ENCODE assay signal across 9 cellular contexts in genomic region chr11:2096919-2097301, GRCh38. TPM values are rescaled to one million over a fixed set of nuclear protein-coding genes. Genes with fewer than 3 reads are reported as not detected.
A peak's percentile ranks its signal among the peaks of the same experiment; 100 is the strongest.
DNase-seq lines count a peak whose midpoint lies in the region; ATAC-seq and TF ChIP-seq lines count a peak whose summit lies in the region.
"Had no signal": no experiment of that assay in that cellular context is flagged by ENCODE, and none has a peak within 500 bp of the region (broad histone marks: within the 10 kb centered on the region; RNA-seq: fewer than 3 reads in every experiment).

No MANE protein-coding gene starts in this region.

- no peaks in the 10 kb centered on the region for H3K36me3 ChIP-seq in body of pancreas (replicated peaks in 1 of 2; ENCODE audit: insufficient read depth in 1 of 2, low read depth in 2 of 2)
- no peaks in the 10 kb centered on the region for H3K36me3 ChIP-seq in skeletal muscle satellite cell (ENCODE audit: insufficient read depth, low read length)

- H3K4me1 ChIP-seq in body of pancreas = peaks cover 60% of the 10 kb centered on the region
- H3K4me1 ChIP-seq in skeletal muscle satellite cell (ENCODE audit: control insufficient read depth, insufficient read depth, low read length) = peaks cover 84% of the 10 kb centered on the region

- no peak for TF ChIP-seq CTCF in body of pancreas (IDR thresholded peaks at IDR 0.05)

- no peak for ATAC-seq in body of pancreas
- ATAC-seq in HG03565 (IDR thresholded peaks at IDR 0.05; ENCODE audit: unreplicated experiment) = no peak
- ATAC-seq: activated T-helper 17 cell treated with anti-CD3 and anti-CD28 coated beads, Interleukin-2, amount 50 U/mL, for 72 hours had no signal

- H3K4me3 ChIP-seq in body of pancreas (no peak overlapping the region), skeletal muscle satellite cell (ENCODE audit: low read length) (peak overlapping the region; percentile 28)

- peak; percentile 40 for DNase-seq in ELR (ENCODE audit: low read depth)
- no peak for DNase-seq in body of pancreas
- peak; percentile 43 for DNase-seq in islet precursor cell
- DNase-seq in NCI-H146 treated with DMSO at 0.1 percent for 48 hours (lab: John Stamatoyannopoulos, UW; ENCODE audit: unreplicated experiment) = no peak
- DNase-seq in stimulated activated CD4-positive, alpha-beta T cell treated with anti-CD3 and anti-CD28 coated beads, Interleukin-4, amount 100 ng/mL, for 4 hours = no peak
- no peak for DNase-seq in NCI-H526 treated with DMSO at 0.1 percent for 48 hours (lab: John Stamatoyannopoulos, UW)

- H3K4me2 ChIP-seq in skeletal muscle satellite cell (ENCODE audit: low read length) = peak overlapping the region; percentile 71

- peak overlapping the region; percentile 15 to 70 (median 44) for H3K27ac ChIP-seq in body of pancreas

- no peak for TF ChIP-seq POLR2A in body of pancreas (IDR thresholded peaks at IDR 0.05)

- peak overlapping the region; percentile 73 for H3K9ac ChIP-seq in skeletal muscle satellite cell (ENCODE audit: low read depth, low read length)

- H3K9me3 ChIP-seq in body of pancreas (no peaks in the 10 kb centered on the region), skeletal muscle satellite cell (replicated peaks; ENCODE audit: low read length) (no peaks in the 10 kb centered on the region)

- intact Hi-C loops in body of pancreas (cut with DNase I) = no loop called here

- H3K27me3 ChIP-seq in body of pancreas = no peaks in the 10 kb centered on the region
- no peaks in the 10 kb centered on the region for H3K27me3 ChIP-seq in skeletal muscle satellite cell (ENCODE audit: control insufficient read depth, insufficient read depth, low read length)

- WGBS in body of pancreas, 2 donors = 75 to 80% methylated on average over 15 to 17 of the region's 17 CpGs

RNA-seq across cellular contexts. Expression of gene IGF2, which starts 42.3 kb away (rescaled TPM):
- total RNA-seq in body of pancreas = 10 to 100 TPM; 10.6 to 84.0 TPM
- total RNA-seq in skeletal muscle satellite cell (2012; rRNA removed) = 0.76 and 8.7 TPM in 2 replicates

Comparison
In these comparisons a context has a peak if more than half of its experiments do, and no peak if none do; other contexts are left out.
1. DNase-seq: peak in ELR (single experiment) and islet precursor cell (single experiment); none in body of pancreas (0 of 4), NCI-H146 treated with DMSO at 0.1 percent for 48 hours (single experiment), stimulated activated CD4-positive, alpha-beta T cell treated with anti-CD3 and anti-CD28 coated beads, Interleukin-4, amount 100 ng/mL, for 4 hours (0 of 2) and NCI-H526 treated with DMSO at 0.1 percent for 48 hours (single experiment).